In genomic region chr15:55224892-55225291, GRCh38 we compare ENCODE assay signal across 12 cellular contexts. TPM values are rescaled to one million over a fixed set of nuclear protein-coding genes. Genes with fewer than 3 reads are reported as not detected.
A peak's percentile ranks its signal among the peaks of the same experiment; 100 is the strongest.
DNase-seq lines count a peak whose midpoint lies in the region; ATAC-seq, FAIRE-seq and TF ChIP-seq lines count a peak whose summit lies in the region.
"Had no signal": no experiment of that assay in that cellular context is flagged by ENCODE, and none has a peak within 500 bp of the region (broad histone marks: within the 10 kb centered on the region; RNA-seq: fewer than 3 reads in every experiment).

No MANE protein-coding gene starts in this region.

- TF ChIP-seq EP300 in HepG2 (IDR thresholded peaks at IDR 0.05; ENCODE audit: low read depth in 2 of 2, low read length in 2 of 2), result no peak
- no peak for TF ChIP-seq EP300 in HepG2 (CRISPR knock-in tag; IDR thresholded peaks at IDR 0.05; ENCODE audit: borderline replicate concordance)

- intact Hi-C loops in HepG2 (cut with micrococcal nuclease; ENCODE audit: unreplicated experiment), result no loop called here

- H4K20me1 ChIP-seq in HepG2 (ENCODE audit: insufficient read depth, low read length), result no peaks in the 10 kb centered on the region

- H3K4me2 ChIP-seq in HepG2 (ENCODE audit: low read depth, low read length), result no peak overlapping the region
- H3K4me2 ChIP-seq: smooth muscle cell had no signal

- no peak for TF ChIP-seq CTCF in GM12865 (IDR thresholded peaks at IDR 0.05; ENCODE audit: insufficient read depth, low read depth, low read length, missing control alignments)
- no peak for TF ChIP-seq CTCF in HepG2 (CRISPR knock-in tag; IDR thresholded peaks at IDR 0.05)
- no peak for TF ChIP-seq CTCF in osteocyte (IDR thresholded peaks at IDR 0.05)

- no peaks in the 10 kb centered on the region for H3K36me3 ChIP-seq in HepG2 (replicated peaks in 1 of 2; ENCODE audit: control insufficient read depth in 1 of 2, insufficient read depth in 2 of 2, low read length in 2 of 2)

- H3K36me3 Mint-ChIP-seq in T-helper 17 cell (ENCODE audit: low read depth) (peaks cover 3% of the 10 kb centered on the region), osteocyte (ENCODE audit: unreplicated experiment) (peaks cover 5% of the 10 kb centered on the region)

- DNase-seq in GM12865 (ENCODE audit: low read depth) (peak; percentile 21), T-helper 17 cell (no peak), HepG2 (ENCODE audit: low spot score) (no peak), osteocyte (ENCODE audit: extremely low spot score, unreplicated experiment) (no peak)
- DNase-seq: NCI-H1048 had no signal

- CTCF ChIA-PET in HepG2 (lab: Yijun Ruan, JAX; ENCODE audit: low intra/inter-chr PET ratio, low total read pairs), result no interaction called here

- H3K4me3 Mint-ChIP-seq in T-helper 17 cell (peak overlapping the region; percentile 36), osteocyte (ENCODE audit: unreplicated experiment) (no peak overlapping the region)

- in situ Hi-C loops in HepG2 (cut with HindIII; ENCODE audit: extremely low pct_ligation_motif_present, low pct_unique_long_range_greater_than_20kb), result no loop called here

- peaks cover 25% of the 10 kb centered on the region for H3K4me1 ChIP-seq in HepG2 (ENCODE audit: insufficient read depth, low read length)
- H3K4me1 ChIP-seq: gastroesophageal sphincter had no signal

- no peaks in the 10 kb centered on the region for H3K27me3 ChIP-seq in HepG2 (ENCODE audit: control insufficient read depth in 1 of 2, insufficient read depth in 2 of 2, low read length in 2 of 2)
- H3K27me3 ChIP-seq: gastroesophageal sphincter had no signal

- peak overlapping the region; percentile 39 for H3K27ac Mint-ChIP-seq in T-helper 17 cell
- no peak overlapping the region for H3K27ac Mint-ChIP-seq in osteocyte (ENCODE audit: unreplicated experiment)

- TF ChIP-seq RAD21 in HepG2 (CRISPR knock-in tag; IDR thresholded peaks at IDR 0.05), result no peak

- ATAC-seq in HG02884 (IDR thresholded peaks at IDR 0.05; ENCODE audit: unreplicated experiment) (peak; percentile 34), T-helper 17 cell (peak; percentile 93), HepG2 (peak; percentile 38; the same call in 2 of the 3 replicates), GM19455 (IDR thresholded peaks at IDR 0.05; ENCODE audit: unreplicated experiment) (no peak), HG02840 (IDR thresholded peaks at IDR 0.05; ENCODE audit: low FRiP score, unreplicated experiment) (no peak), HG02642 (IDR thresholded peaks at IDR 0.05; ENCODE audit: poor library complexity, unreplicated experiment) (no peak)
- ATAC-seq: gastroesophageal sphincter had no signal

- H3K79me2 ChIP-seq in HepG2 (ENCODE audit: insufficient read depth, low read length), result no peaks in the 10 kb centered on the region

- peaks cover 43% of the 10 kb centered on the region for H3K4me1 Mint-ChIP-seq in T-helper 17 cell
- H3K4me1 Mint-ChIP-seq in osteocyte (ENCODE audit: unreplicated experiment), result peaks cover 7% of the 10 kb centered on the region

- H2AFZ ChIP-seq in HepG2 (ENCODE audit: low read length), result no peak overlapping the region

- no peak overlapping the region for H3K9ac ChIP-seq in HepG2 (ENCODE audit: insufficient read depth, low read depth, low read length)

- H3K9me3 Mint-ChIP-seq in osteocyte (ENCODE audit: unreplicated experiment), result no peaks in the 10 kb centered on the region

- FAIRE-seq in HepG2 (lab: Jason Lieb, UNC), result peak; percentile 18

- no peak overlapping the region for H3K27ac ChIP-seq in HepG2 (ENCODE audit: extremely low read length, insufficient read depth, low read length)
- H3K27ac ChIP-seq: gastroesophageal sphincter, RWPE1 had no signal

- TF ChIP-seq POLR2A in HepG2 (IDR thresholded peaks at IDR 0.05; ENCODE audit: insufficient read depth in 1 of 2, low read depth in 2 of 2, low read length in 2 of 2), result no peak

- POLR2A ChIA-PET in HepG2 (lab: Yijun Ruan, JAX), result no interaction called here

- BruUV-seq in HepG2 (replicated peaks; lab: Mats Ljungman, UMichigan), result no TSS peak

- H3K27me3 Mint-ChIP-seq in T-helper 17 cell (no peaks in the 10 kb centered on the region), osteocyte (ENCODE audit: unreplicated experiment) (no peaks in the 10 kb centered on the region)

- H3K9me3 ChIP-seq in T-helper 17 cell (ENCODE audit: control insufficient read depth, low read length, poor library complexity, severe bottlenecking) (no peaks in the 10 kb centered on the region), HepG2 (ENCODE audit: low read length) (no peaks in the 10 kb centered on the region)
- H3K9me3 ChIP-seq: gastroesophageal sphincter had no signal

- no peak overlapping the region for H3K4me3 ChIP-seq in GM12865 (ENCODE audit: low read depth, low read length)
- H3K4me3 ChIP-seq in HepG2 (replicated peaks in 1 of 3; ENCODE audit: insufficient read depth in 1 of 3, low read depth in 2 of 3, low read length in 3 of 3), result no peak overlapping the region
- H3K4me3 ChIP-seq: gastroesophageal sphincter, smooth muscle cell had no signal

TF ChIP-seq in HepG2, 621 proteins besides CTCF, POLR2A, EP300 and RAD21:
- peak; percentile 39; the same call in 1 of the 2 replicates for TF ChIP-seq CEBPB (IDR thresholded peaks at IDR 0.05; ENCODE audit: borderline replicate concordance, low read depth, low read length)
- TF ChIP-seq HNF4A (CRISPR knock-in tag; IDR thresholded peaks at IDR 0.05), result 0 out of 2 replicates have a peak, but pooled peaks have one; percentile 11
- no peak for TF ChIP-seq ZFP36L2 (CRISPR knock-in tag; IDR thresholded peaks at IDR 0.05)
- 0 out of 2 replicates have a peak, but pooled peaks have one; percentile 44 for TF ChIP-seq SRF (IDR thresholded peaks at IDR 0.05; ENCODE audit: low read depth, low read length)

RNA-seq across cellular contexts. Expression of gene RSL24D1, which starts 28.2 kb away (rescaled TPM):
- total RNA-seq in T-helper 17 cell (100 to 1,000 TPM; 120 TPM), HepG2 (2016; rRNA removed; fragmentation: Illumina TruSeq; extraction: Trizol) (100.0 and 153 TPM in 2 replicates), osteocyte (71.8 and 76.2 TPM in 2 replicates)
- 44.2 and 54.5 TPM in 2 replicates for total RNA-seq in HepG2 (2016; cell fraction: cytosol; rRNA removed; fragmentation: Illumina TruSeq; extraction: Trizol; ENCODE audit: low read depth)
- 100 and 163 TPM in 2 replicates for total RNA-seq in HepG2 (2016; cell fraction: insoluble cytoplasmic fraction; rRNA removed; fragmentation: Illumina TruSeq; extraction: Trizol)
- total RNA-seq in HepG2 (2016; cell fraction: membrane; rRNA removed; fragmentation: Illumina TruSeq; extraction: Trizol), result 83.0 and 101 TPM in 2 replicates
- total RNA-seq in HepG2 (2016; cell fraction: nucleus; rRNA removed; fragmentation: Illumina TruSeq; extraction: Trizol), result 54.6 and 54.9 TPM in 2 replicates
- 43.0 and 58.8 TPM in 2 replicates for polyA plus RNA-seq in HepG2 (2011; rRNA removed)
- 19.6 and 32.8 TPM in 2 replicates for polyA plus RNA-seq in HepG2 (2011; cell fraction: cytosol; rRNA removed)
- 7.7 and 13.5 TPM in 2 replicates for polyA plus RNA-seq in HepG2 (2011; cell fraction: nucleus; rRNA removed)
- polyA plus RNA-seq in HepG2 (2012), result 125 and 131 TPM in 2 replicates
- 43.0 and 46.1 TPM in 2 replicates for polyA plus RNA-seq in HepG2 (2016; cell fraction: cytosol; fragmentation: Illumina TruSeq; extraction: Trizol; ENCODE audit: low read depth)
- polyA plus RNA-seq in HepG2 (2016; cell fraction: insoluble cytoplasmic fraction; fragmentation: Illumina TruSeq; extraction: Trizol; ENCODE audit: low read depth), result 151 and 165 TPM in 2 replicates
- 70.7 and 77.2 TPM in 2 replicates for polyA plus RNA-seq in HepG2 (2016; cell fraction: membrane; fragmentation: Illumina TruSeq; extraction: Trizol; ENCODE audit: low read depth)
- 62.7 and 62.9 TPM in 2 replicates for polyA plus RNA-seq in HepG2 (2016; cell fraction: nucleus; fragmentation: Illumina TruSeq; extraction: Trizol; ENCODE audit: insufficient read depth, low read depth)
- polyA minus RNA-seq in HepG2 (2011; rRNA and poly(A)+ RNA removed; ENCODE audit: low replicate concordance), result 9.3 and 18.4 TPM in 2 replicates
- 26.4 and 32.4 TPM in 2 replicates for polyA minus RNA-seq in HepG2 (2011; cell fraction: cytosol; rRNA and poly(A)+ RNA removed)
- 63.2 and 70.6 TPM in 2 replicates for polyA minus RNA-seq in HepG2 (2011; cell fraction: nucleus; rRNA and poly(A)+ RNA removed)

Comparison
In these comparisons a context has a peak if more than half of its experiments do, and no peak if none do; other contexts are left out.
1. ATAC-seq: peak in HG02884 (single experiment), T-helper 17 cell (single experiment) and HepG2 (single experiment); none in GM19455 (single experiment), HG02840 (single experiment) and HG02642 (single experiment).